Comparison of ENCODE assay signal across 1 cellular context in genomic region chr17:50125420-50125997, GRCh38.
TF ChIP-seq lines count a peak whose summit lies in the region.

No MANE protein-coding gene starts in this region.

TF ChIP-seq in HepG2, 621 proteins besides CTCF, POLR2A, EP300 and RAD21:
- no peak for TF ChIP-seq ZNF468 (CRISPR knock-in tag; IDR thresholded peaks at IDR 0.05)
- TF ChIP-seq MNT (IDR thresholded peaks at IDR 0.05), result 0 out of 2 replicates have a peak, but pooled peaks have one; percentile 16
